Comparison of ENCODE assay signal across 1 cellular context in genomic region chr16:80198995-80199299, GRCh38.
TF ChIP-seq lines count a peak whose summit lies in the region.

No MANE protein-coding gene starts in this region.

TF ChIP-seq in SK-N-SH, 30 proteins besides CTCF, POLR2A, EP300 and RAD21:
- TF ChIP-seq, protein P1, sequence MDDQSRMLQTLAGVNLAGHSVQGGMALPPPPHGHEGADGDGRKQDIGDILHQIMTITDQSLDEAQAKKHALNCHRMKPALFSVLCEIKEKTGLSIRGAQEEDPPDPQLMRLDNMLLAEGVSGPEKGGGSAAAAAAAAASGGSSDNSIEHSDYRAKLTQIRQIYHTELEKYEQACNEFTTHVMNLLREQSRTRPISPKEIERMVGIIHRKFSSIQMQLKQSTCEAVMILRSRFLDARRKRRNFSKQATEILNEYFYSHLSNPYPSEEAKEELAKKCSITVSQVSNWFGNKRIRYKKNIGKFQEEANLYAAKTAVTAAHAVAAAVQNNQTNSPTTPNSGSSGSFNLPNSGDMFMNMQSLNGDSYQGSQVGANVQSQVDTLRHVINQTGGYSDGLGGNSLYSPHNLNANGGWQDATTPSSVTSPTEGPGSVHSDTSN (IDR thresholded peaks at IDR 0.05) = no peak
- TF ChIP-seq POLR2AphosphoS5 (IDR thresholded peaks at IDR 0.05; ENCODE audit: low read depth, low read length) (no peak), RCOR1 (IDR thresholded peaks at IDR 0.05; ENCODE audit: low read length) (no peak), RXRA (IDR thresholded peaks at IDR 0.05; ENCODE audit: borderline replicate concordance, low read depth) (no peak), MXI1 (IDR thresholded peaks at IDR 0.05; ENCODE audit: low read depth, low read length) (no peak), SMC3 (IDR thresholded peaks at IDR 0.05; ENCODE audit: low read depth, low read length) (no peak), YY1 (IDR thresholded peaks at IDR 0.05; ENCODE audit: low read depth) (no peak), TEAD4 (IDR thresholded peaks at IDR 0.05; ENCODE audit: borderline replicate concordance, insufficient read depth) (no peak), EZH2phosphoT487 (IDR thresholded peaks at IDR 0.05; ENCODE audit: borderline replicate concordance, low read depth) (no peak), GATA2 (CRISPR knock-in tag; IDR thresholded peaks at IDR 0.05) (no peak), FOXJ3 (CRISPR knock-in tag; IDR thresholded peaks at IDR 0.05) (no peak), GABPA (IDR thresholded peaks at IDR 0.05; ENCODE audit: low read depth) (no peak), MEF2A (IDR thresholded peaks at IDR 0.05; ENCODE audit: borderline replicate concordance, low read depth) (no peak), IRF3 (IDR thresholded peaks at IDR 0.05; ENCODE audit: low read depth, low read length) (no peak), USF2 (IDR thresholded peaks at IDR 0.05; ENCODE audit: borderline replicate concordance, low read depth, low read length) (no peak)
- TF ChIP-seq, protein P2, sequence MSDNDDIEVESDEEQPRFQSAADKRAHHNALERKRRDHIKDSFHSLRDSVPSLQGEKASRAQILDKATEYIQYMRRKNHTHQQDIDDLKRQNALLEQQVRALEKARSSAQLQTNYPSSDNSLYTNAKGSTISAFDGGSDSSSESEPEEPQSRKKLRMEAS (IDR thresholded peaks at IDR 0.05; ENCODE audit: low read depth) = no peak
- TF ChIP-seq, protein P3, sequence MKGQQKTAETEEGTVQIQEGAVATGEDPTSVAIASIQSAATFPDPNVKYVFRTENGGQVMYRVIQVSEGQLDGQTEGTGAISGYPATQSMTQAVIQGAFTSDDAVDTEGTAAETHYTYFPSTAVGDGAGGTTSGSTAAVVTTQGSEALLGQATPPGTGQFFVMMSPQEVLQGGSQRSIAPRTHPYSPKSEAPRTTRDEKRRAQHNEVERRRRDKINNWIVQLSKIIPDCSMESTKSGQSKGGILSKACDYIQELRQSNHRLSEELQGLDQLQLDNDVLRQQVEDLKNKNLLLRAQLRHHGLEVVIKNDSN (IDR thresholded peaks at IDR 0.05; ENCODE audit: borderline replicate concordance, low read depth) = no peak
TF ChIP-seq in SK-N-SH: peak in this region for 0.
